Comparison of ENCODE assay signal across 8 cellular contexts in the genomic region with DNA sequence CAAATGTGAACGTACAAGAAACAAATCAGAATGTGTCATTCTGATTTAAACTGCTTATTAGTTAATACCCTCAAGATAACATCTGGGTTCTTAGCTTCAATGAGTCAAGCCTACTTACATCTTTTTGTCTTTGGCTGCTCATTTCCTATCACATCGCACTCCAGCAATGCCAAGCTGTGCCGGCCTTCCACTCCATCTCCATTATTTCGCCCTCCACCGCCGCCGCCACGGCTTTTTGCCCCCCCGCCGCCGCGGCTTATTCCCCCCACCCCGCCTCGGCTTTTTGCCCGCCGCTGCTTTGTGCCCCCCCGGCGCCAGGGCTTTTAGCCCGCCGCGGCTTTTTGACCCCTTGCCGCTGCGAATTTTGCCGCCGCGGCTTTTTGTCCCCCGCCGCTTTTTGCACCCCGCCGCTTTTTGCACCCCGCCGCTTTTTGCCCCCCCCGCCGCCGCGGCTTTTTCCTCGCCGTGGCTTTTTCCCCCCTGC.
DNase-seq lines count a peak whose midpoint lies in the region; ATAC-seq and TF ChIP-seq lines count a peak whose summit lies in the region.
"Not testable (repeated sequence)": the region's sequence is repeated elsewhere in the genome, so short reads cannot be mapped to it uniquely, and the experiment has no call there.

No MANE protein-coding gene starts in this region.

- H3K9me3 ChIP-seq in CD8-positive, alpha-beta T cell (ENCODE audit: low read length); suprapubic skin: not testable (repeated sequence)

- not testable (repeated sequence) for H3K27ac ChIP-seq in CD8-positive, alpha-beta T cell (ENCODE audit: low read depth, low read length); suprapubic skin

- not testable (repeated sequence) for H3K27ac Mint-ChIP-seq in CD8-positive, alpha-beta T cell; nephron
- peak overlapping the region; percentile 38 for H3K27ac Mint-ChIP-seq in activated T-helper 2 cell treated with anti-CD3 and anti-CD28 coated beads, Interferon-gamma antibody, Interleukin-2, Interleukin-4, amounts not matched to agents 10 μg/mL and 5 μg/mL and 100 μg/mL, durations not matched to agents 14 hours and 24 hours and 36 hours
- peak overlapping the region; percentile 94 for H3K27ac Mint-ChIP-seq in dendritic cell treated with granulocyte-macrophage colony-stimulating factor and Interleukin-4, amounts not matched to agents 40 ng/mL and 50 ng/mL, for 4 days

- CTCF ChIA-PET in CD8-positive, alpha-beta T cell (lab: Charles Lee) = interaction anchor here (0.7 kb wide), 1 partner anchor 192 kb away, joined by 3 read pairs; no protein-coding TSS in a partner anchor

- TF ChIP-seq EP300 in suprapubic skin (IDR thresholded peaks at IDR 0.05) = not testable (repeated sequence)

- H3K36me3 ChIP-seq in CD8-positive, alpha-beta T cell (ENCODE audit: insufficient read depth, low read length); suprapubic skin: not testable (repeated sequence)

- intact Hi-C loops in CD8-positive, alpha-beta T cell (cut with DNase I, micrococcal nuclease); activated T-helper 2 cell treated with anti-CD3 and anti-CD28 coated beads, Interferon-gamma antibody, Interleukin-2, Interleukin-4, amounts not matched to agents 10 μg/mL and 5 μg/mL and 100 μg/mL, durations not matched to agents 14 hours and 24 hours and 36 hours (cut with micrococcal nuclease); dendritic cell treated with granulocyte-macrophage colony-stimulating factor and Interleukin-4, amounts not matched to agents 40 ng/mL and 50 ng/mL, for 4 days (cut with micrococcal nuclease); left ventricle myocardium superior (cut with micrococcal nuclease): not testable (repeated sequence)

- H3K4me1 ChIP-seq in CD8-positive, alpha-beta T cell (ENCODE audit: insufficient read depth, low read length); suprapubic skin: not testable (repeated sequence)

- peaks cover 14% of the 10 kb centered on the region for H3K27me3 Mint-ChIP-seq in CD8-positive, alpha-beta T cell (ENCODE audit: low read depth)
- not testable (repeated sequence) for H3K27me3 Mint-ChIP-seq in activated T-helper 2 cell treated with anti-CD3 and anti-CD28 coated beads, Interferon-gamma antibody, Interleukin-2, Interleukin-4, amounts not matched to agents 10 μg/mL and 5 μg/mL and 100 μg/mL, durations not matched to agents 14 hours and 24 hours and 36 hours (ENCODE audit: low read depth); nephron (ENCODE audit: low read depth)
- H3K27me3 Mint-ChIP-seq in dendritic cell treated with granulocyte-macrophage colony-stimulating factor and Interleukin-4, amounts not matched to agents 40 ng/mL and 50 ng/mL, for 4 days = peaks cover 10% of the 10 kb centered on the region

- WGBS in suprapubic skin = 3% methylated on average over 21 of the region's 38 CpGs

- H3K27me3 ChIP-seq in CD8-positive, alpha-beta T cell (ENCODE audit: insufficient read depth, low read length); suprapubic skin: not testable (repeated sequence)

- H3K4me1 Mint-ChIP-seq in CD8-positive, alpha-beta T cell (ENCODE audit: low read depth) = peaks cover 12% of the 10 kb centered on the region
- H3K4me1 Mint-ChIP-seq in activated T-helper 2 cell treated with anti-CD3 and anti-CD28 coated beads, Interferon-gamma antibody, Interleukin-2, Interleukin-4, amounts not matched to agents 10 μg/mL and 5 μg/mL and 100 μg/mL, durations not matched to agents 14 hours and 24 hours and 36 hours (ENCODE audit: low read depth); dendritic cell treated with granulocyte-macrophage colony-stimulating factor and Interleukin-4, amounts not matched to agents 40 ng/mL and 50 ng/mL, for 4 days (ENCODE audit: low read depth); nephron: not testable (repeated sequence)

- POLR2A ChIA-PET in CD8-positive, alpha-beta T cell (lab: Charles Lee) = not testable (repeated sequence)

- H3K36me3 Mint-ChIP-seq in CD8-positive, alpha-beta T cell; nephron (ENCODE audit: low read depth): not testable (repeated sequence)
- peaks cover 10% of the 10 kb centered on the region for H3K36me3 Mint-ChIP-seq in activated T-helper 2 cell treated with anti-CD3 and anti-CD28 coated beads, Interferon-gamma antibody, Interleukin-2, Interleukin-4, amounts not matched to agents 10 μg/mL and 5 μg/mL and 100 μg/mL, durations not matched to agents 14 hours and 24 hours and 36 hours (ENCODE audit: low read depth)
- peaks cover 27% of the 10 kb centered on the region for H3K36me3 Mint-ChIP-seq in dendritic cell treated with granulocyte-macrophage colony-stimulating factor and Interleukin-4, amounts not matched to agents 40 ng/mL and 50 ng/mL, for 4 days (ENCODE audit: low read depth)

- H3K4me3 Mint-ChIP-seq in CD8-positive, alpha-beta T cell = peak overlapping the region; percentile 82
- peak overlapping the region; percentile 74 for H3K4me3 Mint-ChIP-seq in activated T-helper 2 cell treated with anti-CD3 and anti-CD28 coated beads, Interferon-gamma antibody, Interleukin-2, Interleukin-4, amounts not matched to agents 10 μg/mL and 5 μg/mL and 100 μg/mL, durations not matched to agents 14 hours and 24 hours and 36 hours (ENCODE audit: low read depth)
- peak overlapping the region; percentile 91 for H3K4me3 Mint-ChIP-seq in dendritic cell treated with granulocyte-macrophage colony-stimulating factor and Interleukin-4, amounts not matched to agents 40 ng/mL and 50 ng/mL, for 4 days
- peak overlapping the region; percentile 79 to 89 (median 86) for H3K4me3 Mint-ChIP-seq in nephron

- peak in 3 of 7 experiments; percentile 18 to 48 (median 23) for DNase-seq in CD8-positive, alpha-beta T cell
- DNase-seq in M059J (ENCODE audit: low read depth) = peak; percentile 58
- DNase-seq in activated T-helper 2 cell treated with anti-CD3 and anti-CD28 coated beads, Interferon-gamma antibody, Interleukin-2, Interleukin-4, amounts not matched to agents 10 μg/mL and 5 μg/mL and 100 μg/mL, durations not matched to agents 14 hours and 24 hours and 36 hours (ENCODE audit: low spot score); suprapubic skin (ENCODE audit: low spot score in 2 of 2): not testable (repeated sequence)
- peak; percentile 33 for DNase-seq in left ventricle myocardium superior

- not testable (repeated sequence) for H3K4me3 ChIP-seq in CD8-positive, alpha-beta T cell (ENCODE audit: low read depth, low read length)
- peak overlapping the region; percentile 66 for H3K4me3 ChIP-seq in suprapubic skin

- TF ChIP-seq CTCF in CD8-positive, alpha-beta T cell (IDR thresholded peaks at IDR 0.05); nephron (IDR thresholded peaks at IDR 0.05; ENCODE audit: unreplicated experiment in 3 of 3); suprapubic skin (IDR thresholded peaks at IDR 0.05): not testable (repeated sequence)

- H3K9me3 Mint-ChIP-seq in CD8-positive, alpha-beta T cell; nephron: not testable (repeated sequence)
- peaks cover 10% of the 10 kb centered on the region for H3K9me3 Mint-ChIP-seq in activated T-helper 2 cell treated with anti-CD3 and anti-CD28 coated beads, Interferon-gamma antibody, Interleukin-2, Interleukin-4, amounts not matched to agents 10 μg/mL and 5 μg/mL and 100 μg/mL, durations not matched to agents 14 hours and 24 hours and 36 hours
- H3K9me3 Mint-ChIP-seq in dendritic cell treated with granulocyte-macrophage colony-stimulating factor and Interleukin-4, amounts not matched to agents 40 ng/mL and 50 ng/mL, for 4 days = peaks cover 12% of the 10 kb centered on the region

- ATAC-seq in CD8-positive, alpha-beta T cell = not testable (repeated sequence)
- ATAC-seq in SK-N-SH treated with all-trans-retinoic acid at 6 μM for 48 hours (peak; percentile 69), left ventricle myocardium superior (peak; percentile 33)

- not testable (repeated sequence) for TF ChIP-seq POLR2A in suprapubic skin (IDR thresholded peaks at IDR 0.05)

TF ChIP-seq in SK-N-SH treated with all-trans-retinoic acid at 6 μM for 48 hours, 23 proteins besides CTCF, POLR2A, EP300 and RAD21:
- TF ChIP-seq, protein P1, sequence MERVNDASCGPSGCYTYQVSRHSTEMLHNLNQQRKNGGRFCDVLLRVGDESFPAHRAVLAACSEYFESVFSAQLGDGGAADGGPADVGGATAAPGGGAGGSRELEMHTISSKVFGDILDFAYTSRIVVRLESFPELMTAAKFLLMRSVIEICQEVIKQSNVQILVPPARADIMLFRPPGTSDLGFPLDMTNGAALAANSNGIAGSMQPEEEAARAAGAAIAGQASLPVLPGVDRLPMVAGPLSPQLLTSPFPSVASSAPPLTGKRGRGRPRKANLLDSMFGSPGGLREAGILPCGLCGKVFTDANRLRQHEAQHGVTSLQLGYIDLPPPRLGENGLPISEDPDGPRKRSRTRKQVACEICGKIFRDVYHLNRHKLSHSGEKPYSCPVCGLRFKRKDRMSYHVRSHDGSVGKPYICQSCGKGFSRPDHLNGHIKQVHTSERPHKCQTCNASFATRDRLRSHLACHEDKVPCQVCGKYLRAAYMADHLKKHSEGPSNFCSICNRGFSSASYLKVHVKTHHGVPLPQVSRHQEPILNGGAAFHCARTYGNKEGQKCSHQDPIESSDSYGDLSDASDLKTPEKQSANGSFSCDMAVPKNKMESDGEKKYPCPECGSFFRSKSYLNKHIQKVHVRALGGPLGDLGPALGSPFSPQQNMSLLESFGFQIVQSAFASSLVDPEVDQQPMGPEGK (CRISPR knock-in tag; IDR thresholded peaks at IDR 0.05; ENCODE audit: borderline replicate concordance) = peak; percentile 29; the same call in 1 of the 2 replicates
